9 cellular contexts compared by ENCODE assay signal in the genomic region with DNA sequence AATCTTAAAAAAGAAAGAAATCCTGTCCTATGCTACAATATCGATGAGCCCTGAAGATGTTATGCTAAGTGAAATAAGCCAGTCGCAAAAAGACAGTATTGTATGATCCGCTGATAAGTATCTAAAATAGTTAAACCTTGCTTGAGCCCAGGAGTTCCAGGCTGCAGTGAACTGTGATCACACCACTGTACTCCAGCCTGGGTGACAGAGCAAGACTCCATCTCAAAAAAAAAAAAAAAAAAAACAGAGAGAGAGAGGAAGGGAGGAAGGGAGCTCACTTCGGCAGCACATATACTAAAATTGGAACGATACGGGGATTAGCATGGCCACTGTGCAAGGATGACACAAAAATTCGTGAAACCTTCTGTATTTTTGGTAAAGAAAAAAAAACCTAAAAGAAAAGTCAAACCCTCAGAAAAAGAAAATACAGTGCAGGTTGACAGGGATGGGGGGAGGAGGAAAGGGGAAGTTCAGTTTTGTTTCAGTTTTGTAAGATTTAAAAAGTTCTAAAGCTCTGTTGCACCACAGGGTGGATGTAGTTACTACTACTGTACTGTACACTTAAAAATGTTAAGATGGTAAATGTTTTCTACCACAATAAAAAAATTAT. TPM values are rescaled to one million over a fixed set of nuclear protein-coding genes. Genes with fewer than 3 reads are reported as not detected.
DNase-seq lines count a peak whose midpoint lies in the region; ATAC-seq and TF ChIP-seq lines count a peak whose summit lies in the region.
"Had no signal": no experiment of that assay in that cellular context is flagged by ENCODE, and none has a peak within 500 bp of the region (broad histone marks: within the 10 kb centered on the region; RNA-seq: fewer than 3 reads in every experiment).

No MANE protein-coding gene starts in this region.

- peak overlapping the region; percentile 51 for H3K9ac ChIP-seq in OCI-LY3 (ENCODE audit: low read length)

- H3K27ac ChIP-seq in GM23338 (ENCODE audit: low read depth) (peak overlapping the region; percentile 50), OCI-LY3 (ENCODE audit: low read length) (peak overlapping the region; percentile 80)

- H3K79me2 ChIP-seq in GM23338 (replicated peaks; ENCODE audit: insufficient read depth) (peaks cover 83% of the 10 kb centered on the region), OCI-LY3 (ENCODE audit: low read length) (peaks cover 82% of the 10 kb centered on the region)

- H3K4me1 ChIP-seq in GM23338 (ENCODE audit: insufficient read depth) (no peaks in the 10 kb centered on the region), OCI-LY3 (ENCODE audit: low read length) (peaks cover 23% of the 10 kb centered on the region)

- H3K27ac Mint-ChIP-seq in GM23338 = no peak overlapping the region
- H3K27ac Mint-ChIP-seq in endothelial cell (ENCODE audit: unreplicated experiment) = peak overlapping the region; percentile 57

- H3K4me3 ChIP-seq in GM23338 = no peak overlapping the region
- peak overlapping the region; percentile 63 for H3K4me3 ChIP-seq in OCI-LY3 (ENCODE audit: low read length)

- no peak overlapping the region for H3K4me2 ChIP-seq in GM23338
- peak overlapping the region; percentile 68 for H3K4me2 ChIP-seq in OCI-LY3 (ENCODE audit: low read length)

- H3K27me3 Mint-ChIP-seq in GM23338 (ENCODE audit: insufficient read depth, low read depth, poor library complexity) (peaks cover 5% of the 10 kb centered on the region), endothelial cell (ENCODE audit: unreplicated experiment) (peaks cover 2% of the 10 kb centered on the region)

- ATAC-seq in GM23338 = no peak
- ATAC-seq in GM18505 (IDR thresholded peaks at IDR 0.05; ENCODE audit: unreplicated experiment) = no peak
- no peak for ATAC-seq in GM19395 (IDR thresholded peaks at IDR 0.05; ENCODE audit: unreplicated experiment)
- ATAC-seq in HG02981 (IDR thresholded peaks at IDR 0.05; ENCODE audit: unreplicated experiment) = no peak

- no peak for TF ChIP-seq POLR2A in GM18505 (IDR thresholded peaks at IDR 0.05; ENCODE audit: borderline replicate concordance, extremely low read depth, insufficient read depth, insufficient read length)

- DNase-seq in GF-D8 (lab: John Stamatoyannopoulos, UW) (peak; percentile 27), GM23338 (ENCODE audit: low spot score) (no peak), endothelial cell (ENCODE audit: low spot score) (no peak), Ammon's horn (ENCODE audit: low spot score) (no peak)

- H3K9me3 Mint-ChIP-seq in GM23338 (no peaks in the 10 kb centered on the region), endothelial cell (ENCODE audit: unreplicated experiment) (no peaks in the 10 kb centered on the region)

- H3K27me3 ChIP-seq in GM23338 (ENCODE audit: insufficient read depth) (no peaks in the 10 kb centered on the region), OCI-LY3 (ENCODE audit: low read depth, low read length) (no peaks in the 10 kb centered on the region)

- H3K36me3 ChIP-seq in GM23338 (ENCODE audit: insufficient read depth) (peaks cover 15% of the 10 kb centered on the region; the same call in 1 of the 2 replicates), OCI-LY3 (replicated peaks; ENCODE audit: low read depth, low read length) (peaks cover 48% of the 10 kb centered on the region)

- H3K4me1 Mint-ChIP-seq in GM23338 (no peaks in the 10 kb centered on the region), endothelial cell (ENCODE audit: unreplicated experiment) (peaks cover 2% of the 10 kb centered on the region)

- no peak overlapping the region for H3K4me3 Mint-ChIP-seq in GM23338
- no peak overlapping the region for H3K4me3 Mint-ChIP-seq in endothelial cell (ENCODE audit: unreplicated experiment)

- H3K9me3 ChIP-seq in OCI-LY3 (ENCODE audit: insufficient read depth, low read length) = no peaks in the 10 kb centered on the region

- H2AFZ ChIP-seq in GM23338 = no peak overlapping the region
- no peak overlapping the region for H2AFZ ChIP-seq in OCI-LY3 (ENCODE audit: low read depth, low read length)

- 0 out of 2 replicates have a peak, but pooled peaks cover 4% of the 10 kb centered on the region for H3F3A ChIP-seq in GM23338 (replicated peaks; ENCODE audit: low read depth)

- peaks cover 48% of the 10 kb centered on the region for H3K36me3 Mint-ChIP-seq in GM23338 (ENCODE audit: low read depth)
- H3K36me3 Mint-ChIP-seq in endothelial cell (ENCODE audit: low read depth, unreplicated experiment) = peaks cover 22% of the 10 kb centered on the region

- H4K20me1 ChIP-seq in GM23338 (replicated peaks; ENCODE audit: insufficient read depth) (peaks cover 39% of the 10 kb centered on the region; the same call in 1 of the 2 replicates), OCI-LY3 (ENCODE audit: insufficient read depth, low read length) (peaks cover 13% of the 10 kb centered on the region)

- no peaks in the 10 kb centered on the region for H3K9me2 ChIP-seq in GM23338 (ENCODE audit: insufficient read depth)

- TF ChIP-seq CTCF in GM23338 (conservative IDR thresholded peaks at IDR 0.05; ENCODE audit: low read depth in 2 of 2) (no peak), OCI-LY3 (IDR thresholded peaks at IDR 0.05; ENCODE audit: low read depth, low read length) (peak; percentile 45), endothelial cell (IDR thresholded peaks at IDR 0.05; ENCODE audit: unreplicated experiment) (no peak)

TF ChIP-seq in GM23338, 12 proteins besides CTCF, POLR2A, EP300 and RAD21 (continues in another document):
- TF ChIP-seq ZNF331 (CRISPR knock-in tag; IDR thresholded peaks at IDR 0.05; ENCODE audit: low read depth) (no peak), POLR2AphosphoS5 (IDR thresholded peaks at IDR 0.05; ENCODE audit: low read depth) (no peak), JUNB (IDR thresholded peaks at IDR 0.05; ENCODE audit: unreplicated experiment) (no peak), NANOG (IDR thresholded peaks at IDR 0.05; ENCODE audit: borderline replicate concordance) (no peak), EZH2 (IDR thresholded peaks at IDR 0.05; ENCODE audit: low read depth, unreplicated experiment) (no peak), CREB1 (CRISPR knock-in tag; IDR thresholded peaks at IDR 0.05; ENCODE audit: low read depth) (no peak), EZH2phosphoT487 (IDR thresholded peaks at IDR 0.05; ENCODE audit: unreplicated experiment) (no peak)

RNA-seq across cellular contexts. Expression of a gene that starts 8.4 kb away (rescaled TPM):
- 78.7 and 92.3 TPM in 2 replicates for total RNA-seq in GM23338 (2014; rRNA removed; shearing (Covaris generic))
- 26.5 and 27.1 TPM in 2 replicates for polyA plus RNA-seq in GM23338 (2016; fragmentation: Nextera tagmentation; extraction: Ambion mirVana)
- 72.2 TPM for total RNA-seq in endothelial cell (ENCODE audit: unreplicated experiment)

RNA-seq across cellular contexts. Expression of a gene that starts 29.0 kb away (rescaled TPM):
- 10.3 and 13.4 TPM in 2 replicates for total RNA-seq in GM23338 (2014; rRNA removed; shearing (Covaris generic))
- polyA plus RNA-seq in GM23338 (2016; fragmentation: Nextera tagmentation; extraction: Ambion mirVana) = 16.5 and 18.6 TPM in 2 replicates
- 0.54 TPM for total RNA-seq in endothelial cell (ENCODE audit: unreplicated experiment)
- total RNA-seq: LHCN-M2 had no signal

RNA-seq across cellular contexts. Expression of a gene that starts 31.8 kb away (rescaled TPM):
- total RNA-seq in GM23338 (2014; rRNA removed; shearing (Covaris generic)) = 49.6 and 52.6 TPM in 2 replicates
- 90.5 and 91.6 TPM in 2 replicates for polyA plus RNA-seq in GM23338 (2016; fragmentation: Nextera tagmentation; extraction: Ambion mirVana)
- total RNA-seq in endothelial cell (ENCODE audit: unreplicated experiment) = 30.8 TPM

RNA-seq across cellular contexts. Expression of a gene that starts 45.7 kb away (rescaled TPM):
- 33.3 and 47.2 TPM in 2 replicates for total RNA-seq in GM23338 (2014; rRNA removed; shearing (Covaris generic))
- 6.9 and 7.8 TPM in 2 replicates for polyA plus RNA-seq in GM23338 (2016; fragmentation: Nextera tagmentation; extraction: Ambion mirVana)
- total RNA-seq in endothelial cell (ENCODE audit: unreplicated experiment) = 34.7 TPM

RNA-seq across cellular contexts. Expression of a gene that starts 46.0 kb away (rescaled TPM):
- total RNA-seq in GM23338 (2014; rRNA removed; shearing (Covaris generic)) = 11.1 and 13.1 TPM in 2 replicates
- polyA plus RNA-seq in GM23338 (2016; fragmentation: Nextera tagmentation; extraction: Ambion mirVana) = 7.4 and 7.9 TPM in 2 replicates
- 8.2 TPM for total RNA-seq in endothelial cell (ENCODE audit: unreplicated experiment)
